9 cellular contexts compared by ENCODE assay signal in genomic region chr2:117523267-117523666, GRCh38.
DNase-seq lines count a peak whose midpoint lies in the region; ATAC-seq lines count a peak whose summit lies in the region.
"Had no signal": no experiment of that assay in that cellular context is flagged by ENCODE, and none has a peak within 500 bp of the region (broad histone marks: within the 10 kb centered on the region; RNA-seq: fewer than 3 reads in every experiment).

No MANE protein-coding gene starts in this region.

- peak; percentile 15 for DNase-seq in KBM-7
- DNase-seq in NCI-H510A treated with DMSO at 0.1 percent for 48 hours (lab: John Stamatoyannopoulos, UW), result peak; percentile 93
- DNase-seq in epithelial cell of prostate (ENCODE audit: low read depth, low spot score), result peak; percentile 14
- DNase-seq in renal cortical epithelial cell (ENCODE audit: low read depth), result peak; percentile 59
- DNase-seq in KG1 (lab: John Stamatoyannopoulos, UW), result no peak
- DNase-seq in stimulated activated CD4-positive, alpha-beta T cell treated with anti-CD3 and anti-CD28 coated beads, Interleukin-12 subunit alpha, Interleukin-12 subunit beta, amount 100 ng/mL, for 4 hours, result no peak
- no peak for DNase-seq in medulla oblongata (ENCODE audit: extremely low spot score)
- DNase-seq: activated CD8-positive, alpha-beta T cell treated with anti-CD3 and anti-CD28 coated beads, Interleukin-2, amount 10 ng/mL, durations not matched to agents 7 days and 5 days had no signal

- no peak for ATAC-seq in HG03442 (IDR thresholded peaks at IDR 0.05; ENCODE audit: unreplicated experiment)
- ATAC-seq: activated CD8-positive, alpha-beta T cell treated with anti-CD3 and anti-CD28 coated beads, Interleukin-2, amount 10 ng/mL, durations not matched to agents 7 days and 5 days had no signal

- in situ Hi-C loops in KBM-7 (cut with MboI; ENCODE audit: low pct_unique_long_range_greater_than_20kb, low sequenced_read_pairs), result no loop called here

- H3K27ac ChIP-seq in epithelial cell of prostate, result no peak overlapping the region

Comparison
In these comparisons a context has a peak if more than half of its experiments do, and no peak if none do; other contexts are left out.
1. DNase-seq: peak in KBM-7 (single experiment), NCI-H510A treated with DMSO at 0.1 percent for 48 hours (single experiment), epithelial cell of prostate (single experiment) and renal cortical epithelial cell (single experiment); none in KG1 (single experiment), stimulated activated CD4-positive, alpha-beta T cell treated with anti-CD3 and anti-CD28 coated beads, Interleukin-12 subunit alpha, Interleukin-12 subunit beta, amount 100 ng/mL, for 4 hours (single experiment) and medulla oblongata (single experiment).